ENCODE assay signal across 8 cellular contexts in genomic region chr16:70576431-70577255, GRCh38. TPM values are rescaled to one million over a fixed set of nuclear protein-coding genes. Genes with fewer than 3 reads are reported as not detected.
DNase-seq lines count a peak whose midpoint lies in the region; ATAC-seq and TF ChIP-seq lines count a peak whose summit lies in the region.

No MANE protein-coding gene starts in this region.

- peak overlapping the region; percentile 49 for H3K27ac Mint-ChIP-seq in stimulated activated naive CD8-positive, alpha-beta T cell treated with anti-CD3 and anti-CD28 coated beads, Interleukin-15, Interleukin-2, amounts not matched to agents 100 ng/mL and 50 ng/mL, for 24 hours

- H3K4me3 Mint-ChIP-seq in stimulated activated naive CD8-positive, alpha-beta T cell treated with anti-CD3 and anti-CD28 coated beads, Interleukin-15, Interleukin-2, amounts not matched to agents 100 ng/mL and 50 ng/mL, for 24 hours: no peak overlapping the region

- no peaks in the 10 kb centered on the region for H3K27me3 Mint-ChIP-seq in stimulated activated naive CD8-positive, alpha-beta T cell treated with anti-CD3 and anti-CD28 coated beads, Interleukin-15, Interleukin-2, amounts not matched to agents 100 ng/mL and 50 ng/mL, for 24 hours

- H3K36me3 Mint-ChIP-seq in stimulated activated naive CD8-positive, alpha-beta T cell treated with anti-CD3 and anti-CD28 coated beads, Interleukin-15, Interleukin-2, amounts not matched to agents 100 ng/mL and 50 ng/mL, for 24 hours (ENCODE audit: low read depth): peaks cover 37% of the 10 kb centered on the region

- H3K4me1 Mint-ChIP-seq in stimulated activated naive CD8-positive, alpha-beta T cell treated with anti-CD3 and anti-CD28 coated beads, Interleukin-15, Interleukin-2, amounts not matched to agents 100 ng/mL and 50 ng/mL, for 24 hours (ENCODE audit: low read depth): peaks cover 37% of the 10 kb centered on the region

- in situ Hi-C loops in SK-MEL-5 (cut with HindIII; ENCODE audit: low pct_unique_long_range_greater_than_20kb, low sequenced_read_pairs): no loop called here

- no peak overlapping the region for H3K4me3 ChIP-seq in fibroblast of mammary gland (ENCODE audit: control insufficient read depth, low read depth, low read length)

- DNase-seq in DMS 273 (lab: John Stamatoyannopoulos, UW; ENCODE audit: unreplicated experiment): peak; percentile 69
- DNase-seq in GM19238 (ENCODE audit: insufficient read length, low spot score): peak; percentile 42
- peak; percentile 70 for DNase-seq in SK-MEL-5 (ENCODE audit: low read depth, low spot score)
- peak; percentile 84 for DNase-seq in fibroblast of mammary gland (ENCODE audit: low read depth)
- no peak for DNase-seq in C1 segment of cervical spinal cord (lab: John Stamatoyannopoulos, UW)
- DNase-seq in activated T-cell treated with anti-CD3 and anti-CD28 coated beads, Interleukin-2, amount 50 U/mL, for 48 hours: no peak

- no peak for TF ChIP-seq CTCF in fibroblast of mammary gland (conservative IDR thresholded peaks at IDR 0.05; ENCODE audit: control insufficient read depth, insufficient read depth, low read depth, low read length)

- no peaks in the 10 kb centered on the region for H3K9me3 Mint-ChIP-seq in stimulated activated naive CD8-positive, alpha-beta T cell treated with anti-CD3 and anti-CD28 coated beads, Interleukin-15, Interleukin-2, amounts not matched to agents 100 ng/mL and 50 ng/mL, for 24 hours

- peak; percentile 57 for ATAC-seq in HG03139 (IDR thresholded peaks at IDR 0.05; ENCODE audit: unreplicated experiment)

RNA-seq across cellular contexts. Expression of gene SF3B3, which starts 53.0 kb away (rescaled TPM):
- 187 and 191 TPM in 2 replicates for total RNA-seq in SK-MEL-5 (2014; rRNA removed; shearing (Covaris generic))
- polyA plus RNA-seq in SK-MEL-5 (2015; cell fraction: cytosol; rRNA removed): 191 and 217 TPM in 2 replicates
- polyA plus RNA-seq in SK-MEL-5 (2015; cell fraction: nucleus; rRNA removed): 244 and 267 TPM in 2 replicates

RNA-seq across cellular contexts. Expression of gene COG4, which starts 53.3 kb away (rescaled TPM):
- total RNA-seq in SK-MEL-5 (2014; rRNA removed; shearing (Covaris generic)): 41.2 and 46.2 TPM in 2 replicates
- 38.2 and 48.5 TPM in 2 replicates for polyA plus RNA-seq in SK-MEL-5 (2015; cell fraction: cytosol; rRNA removed)
- 168 and 191 TPM in 2 replicates for polyA plus RNA-seq in SK-MEL-5 (2015; cell fraction: nucleus; rRNA removed)

Comparison
In these comparisons a context has a peak if more than half of its experiments do, and no peak if none do; other contexts are left out.
1. DNase-seq: peak in DMS 273 (single experiment), GM19238 (single experiment), SK-MEL-5 (single experiment) and fibroblast of mammary gland (single experiment); none in C1 segment of cervical spinal cord (0 of 14) and activated T-cell treated with anti-CD3 and anti-CD28 coated beads, Interleukin-2, amount 50 U/mL, for 48 hours (0 of 2).